Comparison of ENCODE assay signal across 8 cellular contexts in the genomic region with DNA sequence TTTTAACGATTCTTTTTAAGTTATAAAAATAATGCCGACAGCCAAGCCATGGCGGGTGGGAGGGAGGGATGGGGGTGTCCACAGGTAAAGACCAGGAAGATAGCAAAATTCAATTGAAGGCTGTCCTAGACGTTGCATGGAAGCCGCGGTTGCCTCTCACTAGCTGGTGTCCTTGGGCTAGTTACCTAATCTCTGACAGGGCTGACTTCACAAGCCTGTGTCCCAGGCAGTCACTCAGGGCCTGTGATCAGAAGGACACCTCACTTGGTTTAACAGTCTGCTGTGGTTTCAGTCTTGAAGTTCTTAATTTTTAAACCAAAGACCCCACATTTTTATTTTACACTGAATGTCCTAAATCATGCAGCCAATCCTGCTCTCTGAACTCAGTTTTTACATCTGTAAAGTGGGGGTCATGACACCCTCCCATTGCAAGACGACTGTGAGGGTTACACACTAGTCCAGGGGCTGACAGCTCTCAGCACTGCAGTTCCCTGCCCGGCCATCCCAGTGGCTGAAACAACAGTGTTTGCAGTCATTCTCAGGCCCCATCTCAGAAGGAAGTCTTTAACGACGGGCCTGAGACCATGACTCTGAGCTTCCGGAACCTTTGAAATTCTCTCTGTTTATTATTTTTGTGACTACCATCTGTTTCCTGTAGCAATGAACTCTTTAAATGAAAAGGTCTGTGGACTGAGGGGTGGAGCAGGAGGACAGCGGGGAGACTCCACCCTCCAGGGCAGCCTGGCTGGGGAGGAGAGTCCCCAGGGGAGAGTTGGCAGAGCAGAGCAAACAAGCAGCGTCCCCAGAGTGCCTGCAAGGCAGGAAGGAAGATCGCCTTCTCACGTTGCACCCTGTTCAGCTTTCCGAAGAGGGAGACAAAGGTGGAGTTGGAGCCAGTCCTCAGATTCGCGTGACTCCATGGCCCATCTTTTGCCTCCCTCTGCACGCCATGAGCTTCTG.
DNase-seq lines count a peak whose midpoint lies in the region; ATAC-seq, FAIRE-seq and TF ChIP-seq lines count a peak whose summit lies in the region.

No MANE protein-coding gene starts in this region.

- peak; percentile 97 for ATAC-seq in HG03108 (IDR thresholded peaks at IDR 0.05; ENCODE audit: unreplicated experiment)

- FAIRE-seq in D721Med (lab: Jason Lieb, UNC): no peak

- TF ChIP-seq CTCF in astrocyte of the cerebellum (IDR thresholded peaks at IDR 0.05; ENCODE audit: low read depth, low read length, missing control alignments): no peak
- TF ChIP-seq CTCF in D721Med (IDR thresholded peaks at IDR 0.05; ENCODE audit: insufficient read depth, missing control alignments): no peak

- peak; percentile 90 for DNase-seq in DMS153 (lab: John Stamatoyannopoulos, UW)
- peak; percentile 95 for DNase-seq in NCI-H69 (lab: John Stamatoyannopoulos, UW)
- peak; percentile 11 for DNase-seq in astrocyte of the cerebellum (ENCODE audit: low read depth)
- peak; percentile 75 to 94 for DNase-seq in lung microvascular endothelial cell (ENCODE audit: low read depth in 2 of 2)
- no peak for DNase-seq in D721Med (ENCODE audit: insufficient read length, low spot score)
- no peak for DNase-seq in inferior parietal cortex (ENCODE audit: extremely low spot score)

- in situ Hi-C loops in astrocyte of the cerebellum (cut with HindIII; ENCODE audit: low sequenced_read_pairs): no loop called here

- no peak overlapping the region for H3K4me3 ChIP-seq in astrocyte of the cerebellum (ENCODE audit: low read depth, low read length)

- TF ChIP-seq POLR2A in GM19099 (IDR thresholded peaks at IDR 0.05; ENCODE audit: extremely low read depth, insufficient read length, low read depth): peak; percentile 13

Comparison
In these comparisons a context has a peak if more than half of its experiments do, and no peak if none do; other contexts are left out.
1. DNase-seq: peak in DMS153 (single experiment), NCI-H69 (single experiment), astrocyte of the cerebellum (single experiment) and lung microvascular endothelial cell (2 of 2); none in D721Med (single experiment) and inferior parietal cortex (single experiment).